8 cellular contexts compared by ENCODE assay signal in the genomic region with DNA sequence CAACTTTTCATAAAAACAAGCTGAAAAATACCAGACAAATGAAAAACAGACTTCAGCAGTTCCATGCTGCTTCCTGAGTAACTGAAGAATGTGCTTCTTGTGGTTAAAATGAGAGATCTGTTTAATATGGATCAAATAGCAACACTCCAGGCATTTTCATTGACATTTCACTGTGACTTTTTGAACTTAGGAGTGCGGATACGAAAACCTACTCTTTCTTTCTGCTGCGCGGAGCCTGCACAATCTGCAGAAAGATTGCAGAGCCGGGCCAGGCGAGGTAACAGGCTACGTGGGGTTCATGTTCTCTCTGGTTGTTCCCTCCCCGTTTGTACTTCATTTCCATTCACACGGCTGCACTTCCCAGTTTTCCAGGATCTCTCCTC. TPM values are rescaled to one million over a fixed set of nuclear protein-coding genes. Genes with fewer than 3 reads are reported as not detected.
DNase-seq lines count a peak whose midpoint lies in the region; ATAC-seq, FAIRE-seq and TF ChIP-seq lines count a peak whose summit lies in the region.

No MANE protein-coding gene starts in this region.

- peak overlapping the region; percentile 54 for H3K27ac Mint-ChIP-seq in activated CD4-positive, alpha-beta T cell treated with anti-CD3 and anti-CD28 coated beads, Interleukin-2, amount 10 ng/mL, durations not matched to agents 24 days and 14 days
- H3K27ac Mint-ChIP-seq in natural killer cell treated with Interleukin-12 subunit alpha and Interleukin-12 subunit beta and Interleukin-15 and Interleukin-18, amount 100 ng/mL, for 72 hours: peak overlapping the region; percentile 69 to 85

- H3K36me3 Mint-ChIP-seq in activated CD4-positive, alpha-beta T cell treated with anti-CD3 and anti-CD28 coated beads, Interleukin-2, amount 10 ng/mL, durations not matched to agents 24 days and 14 days (ENCODE audit: low read depth): peaks cover 8% of the 10 kb centered on the region
- H3K36me3 Mint-ChIP-seq in natural killer cell treated with Interleukin-12 subunit alpha and Interleukin-12 subunit beta and Interleukin-15 and Interleukin-18, amount 100 ng/mL, for 72 hours: peaks cover 7% of the 10 kb centered on the region

- TF ChIP-seq POLR2A in endothelial cell of umbilical vein (IDR thresholded peaks at IDR 0.05; ENCODE audit: low read depth, low read length): no peak

- no peak for ATAC-seq in natural killer cell treated with Interleukin-12 subunit alpha and Interleukin-12 subunit beta and Interleukin-15 and Interleukin-18, amount 100 ng/mL, for 72 hours
- no peak for ATAC-seq in esophagus mucosa
- ATAC-seq in GM18867 (IDR thresholded peaks at IDR 0.05; ENCODE audit: unreplicated experiment): no peak

- peak overlapping the region; percentile 92 for H3K4me3 Mint-ChIP-seq in activated CD4-positive, alpha-beta T cell treated with anti-CD3 and anti-CD28 coated beads, Interleukin-2, amount 10 ng/mL, durations not matched to agents 24 days and 14 days
- H3K4me3 Mint-ChIP-seq in natural killer cell treated with Interleukin-12 subunit alpha and Interleukin-12 subunit beta and Interleukin-15 and Interleukin-18, amount 100 ng/mL, for 72 hours: peak overlapping the region; percentile 92

- peaks cover 14% of the 10 kb centered on the region for H3K4me1 ChIP-seq in endothelial cell of umbilical vein (ENCODE audit: control insufficient read depth, extremely low read depth, insufficient read depth, low read length)

- no peaks in the 10 kb centered on the region for H3K79me2 ChIP-seq in endothelial cell of umbilical vein (ENCODE audit: control insufficient read depth, insufficient read depth, low read length)

- no peaks in the 10 kb centered on the region for H3K27me3 ChIP-seq in endothelial cell of umbilical vein (ENCODE audit: control insufficient read depth in 2 of 2, insufficient read depth in 2 of 2, low read length in 2 of 2)

- FAIRE-seq in endothelial cell of umbilical vein (lab: Jason Lieb, UNC): peak; percentile 77

- no peak for TF ChIP-seq CTCF in RWPE1 (conservative IDR thresholded peaks at IDR 0.05; ENCODE audit: low read depth)
- no peak for TF ChIP-seq CTCF in endothelial cell of umbilical vein (IDR thresholded peaks at IDR 0.05; ENCODE audit: extremely low read depth in 1 of 2, insufficient read depth in 1 of 2, low read depth in 1 of 2, low read length in 2 of 2)

- peak overlapping the region; percentile 13 to 85 (median 56) for H3K4me3 ChIP-seq in endothelial cell of umbilical vein (replicated peaks in 1 of 3; ENCODE audit: insufficient read depth in 1 of 3, low read depth in 1 of 3, low read length in 3 of 3)

- no peaks in the 10 kb centered on the region for H3K9me3 Mint-ChIP-seq in activated CD4-positive, alpha-beta T cell treated with anti-CD3 and anti-CD28 coated beads, Interleukin-2, amount 10 ng/mL, durations not matched to agents 24 days and 14 days
- H3K9me3 Mint-ChIP-seq in natural killer cell treated with Interleukin-12 subunit alpha and Interleukin-12 subunit beta and Interleukin-15 and Interleukin-18, amount 100 ng/mL, for 72 hours: no peaks in the 10 kb centered on the region

- H2AFZ ChIP-seq in endothelial cell of umbilical vein (ENCODE audit: low read depth, low read length): peak overlapping the region; percentile 71

- peak; percentile 76 for DNase-seq in activated CD4-positive, alpha-beta T cell treated with anti-CD3 and anti-CD28 coated beads, Interleukin-2, amount 10 ng/mL, durations not matched to agents 24 days and 14 days
- no peak for DNase-seq in activated CD4-positive, alpha-beta T cell treated with anti-CD3 and anti-CD28 coated beads, Interleukin-2, amount 50 U/mL, for 1 hour
- no peak for DNase-seq in RWPE1 (ENCODE audit: low spot score)
- no peak for DNase-seq in endothelial cell of umbilical vein (ENCODE audit: low read depth, low spot score)
- no peak for DNase-seq in natural killer cell treated with Interleukin-12 subunit alpha and Interleukin-12 subunit beta and Interleukin-15 and Interleukin-18, amount 100 ng/mL, for 72 hours (ENCODE audit: low spot score)
- DNase-seq in NCI-H1436 (lab: John Stamatoyannopoulos, UW): no peak

- CTCF ChIA-PET in RWPE1 (lab: Yijun Ruan, JAX) (interaction anchor here (0.6 to 2.8 kb wide), 3 partner anchors 10 to 100 kb away, joined by 3 to 19 read pairs (median 4); no protein-coding TSS in a partner anchor), endothelial cell of umbilical vein (lab: Charles Lee) (interaction anchor here (0.6 to 10.9 kb wide), 11 partner anchors 10 to 420 kb away, joined by 3 to 295 read pairs (median 5); a partner anchor contains a TSS)

- POLR2A ChIA-PET in RWPE1 (lab: Yijun Ruan, JAX; ENCODE audit: low non-redundant PET): interaction anchor here (0.6 kb wide), 1 partner anchor 347 kb away, joined by 6 read pairs; no protein-coding TSS in a partner anchor
- POLR2A ChIA-PET in endothelial cell of umbilical vein (lab: Charles Lee): no interaction called here

- no TSS peak for BruUV-seq in endothelial cell of umbilical vein (replicated peaks; lab: Mats Ljungman, UMichigan)

- no peaks in the 10 kb centered on the region for H3K9me1 ChIP-seq in endothelial cell of umbilical vein (replicated peaks; ENCODE audit: control insufficient read depth, extremely low read depth, insufficient read depth, low read length)

- H3K9me3 ChIP-seq in endothelial cell of umbilical vein (replicated peaks; ENCODE audit: control insufficient read depth, insufficient read depth, low read length): no peaks in the 10 kb centered on the region

- no peaks in the 10 kb centered on the region for H3K27me3 Mint-ChIP-seq in activated CD4-positive, alpha-beta T cell treated with anti-CD3 and anti-CD28 coated beads, Interleukin-2, amount 10 ng/mL, durations not matched to agents 24 days and 14 days
- no peaks in the 10 kb centered on the region for H3K27me3 Mint-ChIP-seq in natural killer cell treated with Interleukin-12 subunit alpha and Interleukin-12 subunit beta and Interleukin-15 and Interleukin-18, amount 100 ng/mL, for 72 hours

- H3K27ac ChIP-seq in RWPE1 (peak overlapping the region; percentile 86), endothelial cell of umbilical vein (ENCODE audit: insufficient read depth, low read depth, low read length) (peak overlapping the region; percentile 82)

- H4K20me1 ChIP-seq in endothelial cell of umbilical vein (replicated peaks; ENCODE audit: control insufficient read depth, extremely low read depth, insufficient read depth, low read length): no peaks in the 10 kb centered on the region

- intact Hi-C loops in activated CD4-positive, alpha-beta T cell treated with anti-CD3 and anti-CD28 coated beads, Interleukin-2, amount 10 ng/mL, durations not matched to agents 24 days and 14 days (cut with micrococcal nuclease): loop anchor here (2.0 to 5.0 kb wide), 2 partner anchors 56 to 64 kb away; no protein-coding TSS in a partner anchor
- intact Hi-C loops in endothelial cell of umbilical vein (cut with micrococcal nuclease): loop anchor here (2.0 to 5.0 kb wide), 2 partner anchors 156 to 401 kb away; no protein-coding TSS in a partner anchor

- peak overlapping the region; percentile 60 for H3K9ac ChIP-seq in endothelial cell of umbilical vein (replicated peaks; ENCODE audit: extremely low read depth, insufficient read depth, low read length)

- dilution Hi-C loops in endothelial cell of umbilical vein (cut with MboI; ENCODE audit: extremely low pct_ligation_motif_present, low sequenced_read_pairs): no loop called here

- peak overlapping the region; percentile 82 for H3K4me2 ChIP-seq in endothelial cell of umbilical vein (ENCODE audit: insufficient read depth, low read length)

- H3K4me1 Mint-ChIP-seq in activated CD4-positive, alpha-beta T cell treated with anti-CD3 and anti-CD28 coated beads, Interleukin-2, amount 10 ng/mL, durations not matched to agents 24 days and 14 days: peaks cover 27% of the 10 kb centered on the region
- H3K4me1 Mint-ChIP-seq in natural killer cell treated with Interleukin-12 subunit alpha and Interleukin-12 subunit beta and Interleukin-15 and Interleukin-18, amount 100 ng/mL, for 72 hours (ENCODE audit: low read depth in 2 of 2): peaks cover 23 to 29% of the 10 kb centered on the region in 2 donors

- H3K36me3 ChIP-seq in endothelial cell of umbilical vein (ENCODE audit: control insufficient read depth in 2 of 2, extremely low read depth in 1 of 2, insufficient read depth in 2 of 2, low read length in 2 of 2): no peaks in the 10 kb centered on the region

TF ChIP-seq in endothelial cell of umbilical vein, 7 proteins besides CTCF, POLR2A, EP300 and RAD21 (continues in another document):
- TF ChIP-seq EZH2 (IDR thresholded peaks at IDR 0.05; ENCODE audit: borderline replicate concordance, low read depth, low read length, severe bottlenecking) (no peak), FOS (IDR thresholded peaks at IDR 0.05; ENCODE audit: borderline replicate concordance, insufficient read depth, low read length) (no peak)

RNA-seq across cellular contexts. Expression of a gene that starts 0.6 kb away (rescaled TPM):
- total RNA-seq in activated CD4-positive, alpha-beta T cell treated with anti-CD3 and anti-CD28 coated beads, Interleukin-2, amount 10 ng/mL, durations not matched to agents 24 days and 14 days: 18.7 and 22.3 TPM in 2 replicates
- 9.6 and 10.5 TPM in 2 replicates for total RNA-seq in endothelial cell of umbilical vein
- polyA plus RNA-seq in endothelial cell of umbilical vein: 2.0 and 2.4 TPM in 2 replicates
- polyA plus RNA-seq in endothelial cell of umbilical vein (2011; cell fraction: cytosol; rRNA removed): 4.4 and 5.0 TPM in 2 replicates
- 4.2 and 4.5 TPM in 2 replicates for polyA plus RNA-seq in endothelial cell of umbilical vein (2011; cell fraction: nucleus; rRNA removed)
- polyA plus RNA-seq in endothelial cell of umbilical vein (2012): 8.9 and 11.9 TPM in 2 replicates
- 5.0 and 6.5 TPM in 2 replicates for polyA minus RNA-seq in endothelial cell of umbilical vein
- polyA minus RNA-seq in endothelial cell of umbilical vein (2011; cell fraction: cytosol; rRNA and poly(A)+ RNA removed): 9.3 TPM
- polyA minus RNA-seq in endothelial cell of umbilical vein (2011; cell fraction: nucleus; rRNA and poly(A)+ RNA removed): 6.4 TPM in 2 replicates
- 10 to 100 TPM; 73.9 to 81.9 TPM for total RNA-seq in natural killer cell treated with Interleukin-12 subunit alpha and Interleukin-12 subunit beta and Interleukin-15 and Interleukin-18, amount 100 ng/mL, for 72 hours
- 16.0 TPM for total RNA-seq in esophagus mucosa

RNA-seq across cellular contexts. Expression of a gene that starts 10.1 kb away (rescaled TPM):
- total RNA-seq in activated CD4-positive, alpha-beta T cell treated with anti-CD3 and anti-CD28 coated beads, Interleukin-2, amount 10 ng/mL, durations not matched to agents 24 days and 14 days: 92.3 and 93.6 TPM in 2 replicates
- total RNA-seq in endothelial cell of umbilical vein (69.8 and 73.0 TPM in 2 replicates), esophagus mucosa (40.3 TPM)
- 8.8 and 14.1 TPM in 2 replicates for polyA plus RNA-seq in endothelial cell of umbilical vein
- 24.1 and 28.1 TPM in 2 replicates for polyA plus RNA-seq in endothelial cell of umbilical vein (2011; cell fraction: cytosol; rRNA removed)
- polyA plus RNA-seq in endothelial cell of umbilical vein (2011; cell fraction: nucleus; rRNA removed): 23.4 and 37.2 TPM in 2 replicates
- polyA plus RNA-seq in endothelial cell of umbilical vein (2012): 53.5 and 93.2 TPM in 2 replicates
- polyA minus RNA-seq in endothelial cell of umbilical vein: 13.4 and 16.3 TPM in 2 replicates
- 78.7 TPM for polyA minus RNA-seq in endothelial cell of umbilical vein (2011; cell fraction: cytosol; rRNA and poly(A)+ RNA removed)
- 23.9 and 30.1 TPM in 2 replicates for polyA minus RNA-seq in endothelial cell of umbilical vein (2011; cell fraction: nucleus; rRNA and poly(A)+ RNA removed)
- total RNA-seq in natural killer cell treated with Interleukin-12 subunit alpha and Interleukin-12 subunit beta and Interleukin-15 and Interleukin-18, amount 100 ng/mL, for 72 hours: 10 to 100 TPM; 87.3 to 90.5 TPM
